Comparison of ENCODE assay signal across 1 cellular context in the genomic region with DNA sequence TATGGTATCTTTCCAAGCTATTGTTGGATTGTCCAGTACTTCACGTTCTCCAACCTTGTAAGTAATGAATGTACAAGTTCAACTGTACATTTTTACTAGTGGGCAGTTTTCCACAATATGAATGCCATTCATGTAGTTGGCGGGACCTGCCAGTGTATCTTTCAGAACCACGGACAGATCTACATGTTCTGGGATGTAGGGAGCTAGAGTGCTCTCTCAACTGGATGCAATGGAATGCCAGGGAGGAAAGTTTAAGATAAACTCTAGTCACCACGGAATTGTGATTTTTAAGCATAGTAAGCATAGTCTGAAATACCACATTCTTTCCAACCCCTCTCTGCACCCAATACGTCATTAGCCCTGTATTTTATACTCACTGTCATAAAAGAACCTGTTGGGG.
A peak's percentile ranks its signal among the peaks of the same experiment; 100 is the strongest.
TF ChIP-seq lines count a peak whose summit lies in the region.

No MANE protein-coding gene starts in this region.

TF ChIP-seq in HepG2, 621 proteins besides CTCF, POLR2A, EP300 and RAD21 (continued from another document):
- TF ChIP-seq ZBTB44 (CRISPR knock-in tag; IDR thresholded peaks at IDR 0.05) (peak; percentile 59; the same call in 1 of the 2 replicates), EHMT2 (IDR thresholded peaks at IDR 0.05; ENCODE audit: borderline replicate concordance, low read depth, low read length) (peak; percentile 90), BRCA1 (CRISPR knock-in tag; IDR thresholded peaks at IDR 0.05) (peak; percentile 59; the same call in 1 of the 2 replicates), DMTF1 (CRISPR knock-in tag; IDR thresholded peaks at IDR 0.05) (no peak), ELK4 (CRISPR knock-in tag; IDR thresholded peaks at IDR 0.05; ENCODE audit: borderline replicate concordance) (no peak), CREB1 (IDR thresholded peaks at IDR 0.05) (peak; percentile 30; the same call in 1 of the 2 replicates), CREB1 (CRISPR knock-in tag; IDR thresholded peaks at IDR 0.05) (no peak), KMT2B (CRISPR knock-in tag; IDR thresholded peaks at IDR 0.05) (0 out of 2 replicates have a peak, but pooled peaks have one; percentile 44), MYPOP (CRISPR knock-in tag; IDR thresholded peaks at IDR 0.05) (no peak), ZNF792 (CRISPR knock-in tag; IDR thresholded peaks at IDR 0.05) (0 out of 2 replicates have a peak, but pooled peaks have one; percentile 39), ZNF644 (CRISPR knock-in tag; IDR thresholded peaks at IDR 0.05; ENCODE audit: low read depth) (peak; percentile 55; the same call in 1 of the 2 replicates), HNRNPH1 (optimal IDR thresholded peaks at IDR 0.05; ENCODE audit: low read depth, low read length) (no peak), KLF16 (CRISPR knock-in tag; IDR thresholded peaks at IDR 0.05) (peak in 1 of 2 experiments; percentile 61; a peak in 2 of 4 replicates), NRL (CRISPR knock-in tag; IDR thresholded peaks at IDR 0.05; ENCODE audit: borderline replicate concordance) (no peak), ZHX2 (IDR thresholded peaks at IDR 0.05; ENCODE audit: low read depth) (no peak), ZHX2 (CRISPR knock-in tag; IDR thresholded peaks at IDR 0.05; ENCODE audit: borderline replicate concordance) (0 out of 2 replicates have a peak, but pooled peaks have one; percentile 45), ARNT2 (CRISPR knock-in tag; IDR thresholded peaks at IDR 0.05; ENCODE audit: low read depth) (no peak), KDM4B (CRISPR knock-in tag; IDR thresholded peaks at IDR 0.05) (0 out of 2 replicates have a peak, but pooled peaks have one; percentile 54), ZBTB25 (CRISPR knock-in tag; IDR thresholded peaks at IDR 0.05) (0 out of 2 replicates have a peak, but pooled peaks have one; percentile 25), HHEX (CRISPR knock-in tag; IDR thresholded peaks at IDR 0.05) (no peak), SMAD3 (CRISPR knock-in tag; IDR thresholded peaks at IDR 0.05) (0 out of 2 replicates have a peak, but pooled peaks have one; percentile 45), ZNF3 (CRISPR knock-in tag; IDR thresholded peaks at IDR 0.05) (no peak), FIP1L1 (IDR thresholded peaks at IDR 0.05; ENCODE audit: borderline replicate concordance, insufficient read depth, low read depth, low read length) (no peak), RELA (CRISPR knock-in tag; IDR thresholded peaks at IDR 0.05) (no peak), ZNF546 (CRISPR knock-in tag; conservative IDR thresholded peaks at IDR 0.05) (no peak), ZNF10 (CRISPR knock-in tag; IDR thresholded peaks at IDR 0.05; ENCODE audit: borderline replicate concordance, low read depth) (no peak), ZBTB38 (CRISPR knock-in tag; IDR thresholded peaks at IDR 0.05) (no peak), ZBTB33 (CRISPR knock-in tag; IDR thresholded peaks at IDR 0.05) (no peak), ZNF878 (CRISPR knock-in tag; IDR thresholded peaks at IDR 0.05) (0 out of 2 replicates have a peak, but pooled peaks have one; percentile 50), GATAD2A (CRISPR knock-in tag; IDR thresholded peaks at IDR 0.05) (no peak), SIX1 (CRISPR knock-in tag; IDR thresholded peaks at IDR 0.05; ENCODE audit: borderline replicate concordance) (no peak)
- TF ChIP-seq, protein P1, sequence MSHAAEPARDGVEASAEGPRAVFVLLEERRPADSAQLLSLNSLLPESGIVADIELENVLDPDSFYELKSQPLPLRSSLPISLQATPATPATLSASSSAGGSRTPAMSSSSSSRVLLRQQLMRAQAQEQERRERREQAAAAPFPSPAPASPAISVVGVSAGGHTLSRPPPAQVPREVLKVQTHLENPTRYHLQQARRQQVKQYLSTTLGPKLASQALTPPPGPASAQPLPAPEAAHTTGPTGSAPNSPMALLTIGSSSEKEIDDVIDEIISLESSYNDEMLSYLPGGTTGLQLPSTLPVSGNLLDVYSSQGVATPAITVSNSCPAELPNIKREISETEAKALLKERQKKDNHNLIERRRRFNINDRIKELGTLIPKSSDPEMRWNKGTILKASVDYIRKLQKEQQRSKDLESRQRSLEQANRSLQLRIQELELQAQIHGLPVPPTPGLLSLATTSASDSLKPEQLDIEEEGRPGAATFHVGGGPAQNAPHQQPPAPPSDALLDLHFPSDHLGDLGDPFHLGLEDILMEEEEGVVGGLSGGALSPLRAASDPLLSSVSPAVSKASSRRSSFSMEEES (CRISPR knock-in tag; IDR thresholded peaks at IDR 0.05), result 0 out of 2 replicates have a peak, but pooled peaks have one; percentile 58
